In genomic region chr4:159174645-159175147, GRCh38 we compare ENCODE assay signal across 15 cellular contexts.
DNase-seq lines count a peak whose midpoint lies in the region; ATAC-seq, FAIRE-seq and TF ChIP-seq lines count a peak whose summit lies in the region.
"Had no signal": no experiment of that assay in that cellular context is flagged by ENCODE, and none has a peak within 500 bp of the region (broad histone marks: within the 10 kb centered on the region; RNA-seq: fewer than 3 reads in every experiment).

No MANE protein-coding gene starts in this region.

- ATAC-seq in GM19463 (IDR thresholded peaks at IDR 0.05; ENCODE audit: unreplicated experiment), result no peak

- H3K36me3 Mint-ChIP-seq in progenitor cell of endocrine pancreas (ENCODE audit: insufficient read depth), result no peaks in the 10 kb centered on the region

- H3K4me1 Mint-ChIP-seq in progenitor cell of endocrine pancreas (ENCODE audit: low read depth), result peaks cover 31% of the 10 kb centered on the region

- no peaks in the 10 kb centered on the region for H3K9me3 Mint-ChIP-seq in progenitor cell of endocrine pancreas (ENCODE audit: low read depth)
- H3K9me3 Mint-ChIP-seq: activated naive CD4-positive, alpha-beta T cell treated with anti-CD3 and anti-CD28 coated beads for 36 hours; brain; T-helper 1 cell treated with Interleukin-12 subunit alpha and Interleukin-12 subunit beta and Interleukin-4 antibody, amounts not matched to agents 30 μg/mL and 1 μg/mL, for 36 hours had no signal

- H3K4me1 ChIP-seq in tibial artery, result peaks cover 0 to 82% (median 31%) of the 10 kb centered on the region in 4 donors
- H3K4me1 ChIP-seq: parathyroid adenoma had no signal

- FAIRE-seq in GM18507 (lab: Jason Lieb, UNC), result peak; percentile 29

- TF ChIP-seq POLR2A in erythroblast (IDR thresholded peaks at IDR 0.05; ENCODE audit: low read length), result no peak

- H3K27ac ChIP-seq in tibial artery, result peak overlapping the region in 1 of 2 donors; percentile 1
- H3K27ac ChIP-seq: C4-2B, KMS-11, parathyroid adenoma had no signal

- no peaks in the 10 kb centered on the region for H3K36me3 ChIP-seq in tibial artery

- no peaks in the 10 kb centered on the region for H3K27me3 ChIP-seq in tibial artery

- no peaks in the 10 kb centered on the region for H3K9me3 ChIP-seq in tibial artery
- H3K9me3 ChIP-seq: mucosa of descending colon had no signal

- DNase-seq in GM18507 (ENCODE audit: extremely low spot score, insufficient read length, low read depth) (no peak), NCI-H226 (peak; percentile 12), erythroblast (lab: John Stamatoyannopoulos, UW) (peak; percentile 62 to 67), progenitor cell of endocrine pancreas (ENCODE audit: low spot score, unreplicated experiment) (no peak), tibial artery (no peak), HCEC 1CT (no peak)
- DNase-seq in stimulated activated CD4-positive, alpha-beta T cell treated with anti-CD3 and anti-CD28 coated beads, Interleukin-1b, Interleukin-23, amount 100 ng/mL, for 48 hours, result no peak

- no peaks in the 10 kb centered on the region for H3K27me3 Mint-ChIP-seq in progenitor cell of endocrine pancreas
- H3K27me3 Mint-ChIP-seq: brain had no signal

- TF ChIP-seq CTCF in progenitor cell of endocrine pancreas (IDR thresholded peaks at IDR 0.05; ENCODE audit: unreplicated experiment) (no peak), tibial artery (IDR thresholded peaks at IDR 0.05) (no peak)

- H3K4me3 Mint-ChIP-seq in progenitor cell of endocrine pancreas (ENCODE audit: low read depth), result no peak overlapping the region
- H3K4me3 Mint-ChIP-seq: T-helper 1 cell treated with Interleukin-12 subunit alpha and Interleukin-12 subunit beta and Interleukin-4 antibody, amounts not matched to agents 30 μg/mL and 1 μg/mL, for 36 hours had no signal

- H3K27ac Mint-ChIP-seq in progenitor cell of endocrine pancreas, result peak overlapping the region; percentile 26
- H3K27ac Mint-ChIP-seq: activated naive CD4-positive, alpha-beta T cell treated with anti-CD3 and anti-CD28 coated beads for 36 hours; T-helper 1 cell treated with Interleukin-12 subunit alpha and Interleukin-12 subunit beta and Interleukin-4 antibody, amounts not matched to agents 30 μg/mL and 1 μg/mL, for 36 hours had no signal

- H3K4me3 ChIP-seq in tibial artery, result no peak overlapping the region
- H3K4me3 ChIP-seq: mucosa of descending colon had no signal

- intact Hi-C loops in tibial artery (cut with DNase I; ENCODE audit: low total_unique reads), result loop anchor here (5.0 to 10.0 kb wide), 3 partner anchors 70 to 440 kb away; partner anchors contain the start of gene RAPGEF2

Comparison
In these comparisons a context has a peak if more than half of its experiments do, and no peak if none do; other contexts are left out.
1. DNase-seq: peak in NCI-H226 (single experiment) and erythroblast (2 of 2); none in GM18507 (single experiment), progenitor cell of endocrine pancreas (single experiment), tibial artery (0 of 2), HCEC 1CT (single experiment) and stimulated activated CD4-positive, alpha-beta T cell treated with anti-CD3 and anti-CD28 coated beads, Interleukin-1b, Interleukin-23, amount 100 ng/mL, for 48 hours (single experiment).